Comparison of ENCODE assay signal across 22 cellular contexts in the genomic region with DNA sequence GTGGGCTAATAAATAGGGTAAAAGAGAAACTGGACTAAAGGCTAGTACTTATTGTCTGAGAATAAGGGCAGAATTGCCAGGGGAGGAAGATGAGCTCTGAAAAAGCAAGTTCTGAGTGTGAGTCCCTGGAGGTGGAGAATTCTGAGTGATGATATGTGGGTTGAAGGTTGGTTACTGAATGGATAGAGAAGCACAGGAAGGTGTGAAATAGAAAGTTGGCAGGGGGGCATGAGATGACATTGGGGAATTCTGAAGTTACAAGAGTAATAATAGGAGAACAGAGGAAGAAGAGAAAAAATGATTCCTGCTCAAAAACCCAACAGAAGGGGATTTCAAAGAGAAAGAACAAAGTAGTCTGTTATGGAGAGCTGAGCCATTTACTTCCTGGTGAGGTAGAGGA.
DNase-seq lines count a peak whose midpoint lies in the region; ATAC-seq lines count a peak whose summit lies in the region.
"Had no signal": no experiment of that assay in that cellular context is flagged by ENCODE, and none has a peak within 500 bp of the region (broad histone marks: within the 10 kb centered on the region; RNA-seq: fewer than 3 reads in every experiment).

No MANE protein-coding gene starts in this region.

- DNase-seq in activated naive CD4-positive, alpha-beta T cell treated with anti-CD3 and anti-CD28 coated beads for 36 hours: peak; percentile 45
- DNase-seq in activated naive CD4-positive, alpha-beta T cell (lab: John Stamatoyannopoulos, UW): no peak
- DNase-seq in T-helper 2 cell treated with Interferon-gamma antibody and Interleukin-4, amounts not matched to agents 5 μg/mL and 100 μg/mL, for 36 hours (ENCODE audit: low spot score): no peak
- no peak for DNase-seq in central memory CD8-positive, alpha-beta T cell (ENCODE audit: low spot score in 2 of 2)
- DNase-seq in stimulated activated CD8-positive, alpha-beta memory T cell treated with anti-CD3 and anti-CD28 coated beads, Interleukin-4, amount 100 ng/mL, for 48 hours: no peak
- no peak for DNase-seq in NCI-H2171 treated with DMSO at 0.1 percent for 48 hours (lab: John Stamatoyannopoulos, UW)
- DNase-seq: activated B cell treated with CpG ODN at 0.5 μM for 24 hours; activated gamma-delta T cell treated with Interleukin-2 at 50 U/mL for 16 hours; central memory CD4-positive, alpha-beta T cell; GOT3; left colon; mesenchymal stem cell; NCI-H1105 treated with DMSO at 0.1 percent for 48 hours; NCI-H2029; NCI-H345; NCI-H774; nucleus accumbens; RPMI8226; SK-N-SH; T1000; testis had no signal

- intact Hi-C loops in activated naive CD4-positive, alpha-beta T cell treated with anti-CD3 and anti-CD28 coated beads for 36 hours (cut with micrococcal nuclease): loop anchor here (1.0 kb wide), 1 partner anchor 8 kb away; no protein-coding TSS in a partner anchor

- no peaks in the 10 kb centered on the region for H3K27me3 Mint-ChIP-seq in activated naive CD4-positive, alpha-beta T cell treated with anti-CD3 and anti-CD28 coated beads for 36 hours (ENCODE audit: low read depth)
- H3K27me3 Mint-ChIP-seq in T-helper 2 cell treated with Interferon-gamma antibody and Interleukin-4, amounts not matched to agents 5 μg/mL and 100 μg/mL, for 36 hours (ENCODE audit: low read depth): no peaks in the 10 kb centered on the region
- no peaks in the 10 kb centered on the region for H3K27me3 Mint-ChIP-seq in central memory CD8-positive, alpha-beta T cell
- H3K27me3 Mint-ChIP-seq in stimulated activated naive CD8-positive, alpha-beta T cell treated with anti-CD3 and anti-CD28 coated beads, Interleukin-15, Interleukin-2, amounts not matched to agents 100 ng/mL and 50 ng/mL, for 24 hours: no peaks in the 10 kb centered on the region

- peak overlapping the region; percentile 70 for H3K27ac Mint-ChIP-seq in activated naive CD4-positive, alpha-beta T cell treated with anti-CD3 and anti-CD28 coated beads for 36 hours
- peak overlapping the region; percentile 64 for H3K27ac Mint-ChIP-seq in T-helper 2 cell treated with Interferon-gamma antibody and Interleukin-4, amounts not matched to agents 5 μg/mL and 100 μg/mL, for 36 hours
- peak overlapping the region; percentile 1 for H3K27ac Mint-ChIP-seq in central memory CD8-positive, alpha-beta T cell (ENCODE audit: low read depth)
- peak overlapping the region; percentile 91 for H3K27ac Mint-ChIP-seq in stimulated activated naive CD8-positive, alpha-beta T cell treated with anti-CD3 and anti-CD28 coated beads, Interleukin-15, Interleukin-2, amounts not matched to agents 100 ng/mL and 50 ng/mL, for 24 hours
- H3K27ac Mint-ChIP-seq: activated B cell treated with CpG ODN at 0.5 μM for 24 hours had no signal

- H3K36me3 Mint-ChIP-seq in activated naive CD4-positive, alpha-beta T cell treated with anti-CD3 and anti-CD28 coated beads for 36 hours (ENCODE audit: low read depth): peaks cover 48% of the 10 kb centered on the region
- peaks cover 75% of the 10 kb centered on the region for H3K36me3 Mint-ChIP-seq in T-helper 2 cell treated with Interferon-gamma antibody and Interleukin-4, amounts not matched to agents 5 μg/mL and 100 μg/mL, for 36 hours (ENCODE audit: low read depth)
- peaks cover 43% of the 10 kb centered on the region for H3K36me3 Mint-ChIP-seq in central memory CD8-positive, alpha-beta T cell (ENCODE audit: insufficient read depth)
- peaks cover 70% of the 10 kb centered on the region for H3K36me3 Mint-ChIP-seq in stimulated activated naive CD8-positive, alpha-beta T cell treated with anti-CD3 and anti-CD28 coated beads, Interleukin-15, Interleukin-2, amounts not matched to agents 100 ng/mL and 50 ng/mL, for 24 hours (ENCODE audit: low read depth)

- no peak for ATAC-seq in central memory CD8-positive, alpha-beta T cell (replicated peaks; ENCODE audit: extremely low read depth, poor library complexity, severe bottlenecking)
- ATAC-seq: left colon had no signal

- peaks cover 77% of the 10 kb centered on the region for H3K4me1 Mint-ChIP-seq in activated naive CD4-positive, alpha-beta T cell treated with anti-CD3 and anti-CD28 coated beads for 36 hours (ENCODE audit: low read depth)
- peaks cover 68% of the 10 kb centered on the region for H3K4me1 Mint-ChIP-seq in T-helper 2 cell treated with Interferon-gamma antibody and Interleukin-4, amounts not matched to agents 5 μg/mL and 100 μg/mL, for 36 hours (ENCODE audit: low read depth)
- peaks cover 69% of the 10 kb centered on the region for H3K4me1 Mint-ChIP-seq in central memory CD8-positive, alpha-beta T cell
- peaks cover 69% of the 10 kb centered on the region for H3K4me1 Mint-ChIP-seq in stimulated activated naive CD8-positive, alpha-beta T cell treated with anti-CD3 and anti-CD28 coated beads, Interleukin-15, Interleukin-2, amounts not matched to agents 100 ng/mL and 50 ng/mL, for 24 hours (ENCODE audit: low read depth)

- H3K9me3 Mint-ChIP-seq in activated naive CD4-positive, alpha-beta T cell treated with anti-CD3 and anti-CD28 coated beads for 36 hours: no peaks in the 10 kb centered on the region
- H3K9me3 Mint-ChIP-seq in T-helper 2 cell treated with Interferon-gamma antibody and Interleukin-4, amounts not matched to agents 5 μg/mL and 100 μg/mL, for 36 hours: no peaks in the 10 kb centered on the region
- H3K9me3 Mint-ChIP-seq in central memory CD8-positive, alpha-beta T cell: no peaks in the 10 kb centered on the region
- no peaks in the 10 kb centered on the region for H3K9me3 Mint-ChIP-seq in stimulated activated naive CD8-positive, alpha-beta T cell treated with anti-CD3 and anti-CD28 coated beads, Interleukin-15, Interleukin-2, amounts not matched to agents 100 ng/mL and 50 ng/mL, for 24 hours
- H3K9me3 Mint-ChIP-seq: activated B cell treated with CpG ODN at 0.5 μM for 24 hours had no signal

- H3K4me3 Mint-ChIP-seq in activated naive CD4-positive, alpha-beta T cell treated with anti-CD3 and anti-CD28 coated beads for 36 hours: no peak overlapping the region
- H3K4me3 Mint-ChIP-seq in T-helper 2 cell treated with Interferon-gamma antibody and Interleukin-4, amounts not matched to agents 5 μg/mL and 100 μg/mL, for 36 hours: peak overlapping the region; percentile 11
- H3K4me3 Mint-ChIP-seq in central memory CD8-positive, alpha-beta T cell: no peak overlapping the region
- H3K4me3 Mint-ChIP-seq in stimulated activated naive CD8-positive, alpha-beta T cell treated with anti-CD3 and anti-CD28 coated beads, Interleukin-15, Interleukin-2, amounts not matched to agents 100 ng/mL and 50 ng/mL, for 24 hours: peak overlapping the region; percentile 30
- H3K4me3 Mint-ChIP-seq: activated B cell treated with CpG ODN at 0.5 μM for 24 hours had no signal

- CTCF ChIA-PET in activated naive CD4-positive, alpha-beta T cell treated with anti-CD3 and anti-CD28 coated beads for 36 hours (lab: Charles Lee): interaction anchor here (0.6 kb wide), 1 partner anchor 1020 kb away, joined by 3 read pairs; no protein-coding TSS in a partner anchor

Comparison
In these comparisons a context has a peak if more than half of its experiments do, and no peak if none do; other contexts are left out.
1. H3K27ac Mint-ChIP-seq: peak in every context shown above with its lines; median percentile 91 in stimulated activated naive CD8-positive, alpha-beta T cell treated with anti-CD3 and anti-CD28 coated beads, Interleukin-15, Interleukin-2, amounts not matched to agents 100 ng/mL and 50 ng/mL, for 24 hours; 70 in activated naive CD4-positive, alpha-beta T cell treated with anti-CD3 and anti-CD28 coated beads for 36 hours; 64 in T-helper 2 cell treated with Interferon-gamma antibody and Interleukin-4, amounts not matched to agents 5 μg/mL and 100 μg/mL, for 36 hours; 1 in central memory CD8-positive, alpha-beta T cell.
2. H3K4me3 Mint-ChIP-seq: peak in T-helper 2 cell treated with Interferon-gamma antibody and Interleukin-4, amounts not matched to agents 5 μg/mL and 100 μg/mL, for 36 hours (single experiment) and stimulated activated naive CD8-positive, alpha-beta T cell treated with anti-CD3 and anti-CD28 coated beads, Interleukin-15, Interleukin-2, amounts not matched to agents 100 ng/mL and 50 ng/mL, for 24 hours (single experiment); none in activated naive CD4-positive, alpha-beta T cell treated with anti-CD3 and anti-CD28 coated beads for 36 hours (single experiment) and central memory CD8-positive, alpha-beta T cell (single experiment).